Comparison of ENCODE assay signal across 21 cellular contexts in genomic region chr2:85989288-85989865, GRCh38.
DNase-seq lines count a peak whose midpoint lies in the region; ATAC-seq, FAIRE-seq and TF ChIP-seq lines count a peak whose summit lies in the region.
"Had no signal": no experiment of that assay in that cellular context is flagged by ENCODE, and none has a peak within 500 bp of the region (broad histone marks: within the 10 kb centered on the region; RNA-seq: fewer than 3 reads in every experiment).

No MANE protein-coding gene starts in this region.

- no peak for TF ChIP-seq CTCF in H9 (conservative IDR thresholded peaks at IDR 0.05)
- no peak for TF ChIP-seq CTCF in body of pancreas (IDR thresholded peaks at IDR 0.05)
- TF ChIP-seq CTCF in nephron (IDR thresholded peaks at IDR 0.05; ENCODE audit: unreplicated experiment in 3 of 3): no peak
- TF ChIP-seq CTCF in RWPE1 (conservative IDR thresholded peaks at IDR 0.05; ENCODE audit: low read depth): no peak
- TF ChIP-seq CTCF in tibial nerve (IDR thresholded peaks at IDR 0.05): no peak

- H3K27me3 ChIP-seq in H9 (ENCODE audit: insufficient read depth, low read length) (no peaks in the 10 kb centered on the region), body of pancreas (no peaks in the 10 kb centered on the region), tibial nerve (no peaks in the 10 kb centered on the region)

- no peak overlapping the region for H3T11ph ChIP-seq in H9 (ENCODE audit: low read length)

- H3K4me3 ChIP-seq in body of pancreas (no peak overlapping the region), tibial nerve (no peak overlapping the region)
- H3K4me3 ChIP-seq: PC-9 had no signal

- intact Hi-C loops in body of pancreas (cut with DNase I): no loop called here

- no peak overlapping the region for H2BK5ac ChIP-seq in H9 (ENCODE audit: insufficient read length, low read length)

- no peak overlapping the region for H2BK12ac ChIP-seq in H9 (ENCODE audit: insufficient read length, low read depth, low read length)

- DNase-seq in H9 (peak; percentile 5), body of pancreas (no peak), RWPE1 (ENCODE audit: low spot score) (no peak), GM12892 (ENCODE audit: insufficient read length) (no peak), tibial nerve (ENCODE audit: low spot score in 2 of 2) (no peak)
- no peak for DNase-seq in stimulated activated effector memory CD8-positive, alpha-beta T cell treated with anti-CD3 and anti-CD28 coated beads, Interleukin-12 subunit alpha, Interleukin-12 subunit beta, amount 100 ng/mL, for 72 hours (ENCODE audit: low spot score in 2 of 2)
- DNase-seq: CD4-positive, alpha-beta T cell; COR-L47; DMS79; HFFc6; NCI-H1105; NCI-H2029; NCI-H510A; NCI-H748 treated with DMSO at 0.1 percent for 48 hours; PC-9; RPMI8226; SIG-M5 had no signal

- POLR2A ChIA-PET in RWPE1 (lab: Yijun Ruan, JAX; ENCODE audit: low non-redundant PET): no interaction called here

- TF ChIP-seq POLR2A in body of pancreas (IDR thresholded peaks at IDR 0.05) (no peak), GM12892 (IDR thresholded peaks at IDR 0.05; ENCODE audit: low read depth, low read length) (no peak), tibial nerve (IDR thresholded peaks at IDR 0.05) (no peak)

- H2BK20ac ChIP-seq in H9 (ENCODE audit: low read depth, low read length, poor library complexity, severe bottlenecking): no peak overlapping the region

- H3K27ac Mint-ChIP-seq in H9 (no peak overlapping the region), nephron (peak overlapping the region in 2 of 3 experiments; percentile 84 to 89)
- H3K27ac Mint-ChIP-seq in stimulated activated effector memory CD8-positive, alpha-beta T cell treated with anti-CD3 and anti-CD28 coated beads, Interleukin-12 subunit alpha, Interleukin-12 subunit beta, amount 100 ng/mL, for 72 hours: peak overlapping the region; percentile 78
- H3K27ac Mint-ChIP-seq: CD4-positive, alpha-beta T cell; HFFc6 had no signal

- H4K5ac ChIP-seq in H9 (ENCODE audit: insufficient read length, low read depth, low read length): no peak overlapping the region

- no peaks in the 10 kb centered on the region for H3K79me1 ChIP-seq in H9 (ENCODE audit: insufficient read depth, low read depth, low read length, poor library complexity, severe bottlenecking)

- H4K8ac ChIP-seq in H9 (replicated peaks; ENCODE audit: insufficient read length, low read depth, low read length): no peak overlapping the region

- H4K20me1 ChIP-seq in H9 (ENCODE audit: control insufficient read depth, insufficient read depth, insufficient read length): no peaks in the 10 kb centered on the region

- H3K9me3 ChIP-seq in H9 (ENCODE audit: control insufficient read depth, low read depth, low read length): no peaks in the 10 kb centered on the region
- H3K9me3 ChIP-seq in body of pancreas: no peaks in the 10 kb centered on the region
- H3K9me3 ChIP-seq in tibial nerve: no peaks in the 10 kb centered on the region

- H3K18ac ChIP-seq in H9 (ENCODE audit: insufficient read length, low read depth, low read length): no peak overlapping the region

- no peak overlapping the region for H2AFZ ChIP-seq in H9 (ENCODE audit: low read length)
- H2AFZ ChIP-seq: PC-9 had no signal

- H3K4me1 Mint-ChIP-seq in H9 (no peaks in the 10 kb centered on the region), nephron (peaks cover 43% of the 10 kb centered on the region)
- peaks cover 13% of the 10 kb centered on the region for H3K4me1 Mint-ChIP-seq in stimulated activated effector memory CD8-positive, alpha-beta T cell treated with anti-CD3 and anti-CD28 coated beads, Interleukin-12 subunit alpha, Interleukin-12 subunit beta, amount 100 ng/mL, for 72 hours

- CTCF ChIA-PET in RWPE1 (lab: Yijun Ruan, JAX): interaction anchor here (0.9 to 1.0 kb wide), 2 partner anchors 17 to 162 kb away, joined by 3 to 8 read pairs; no protein-coding TSS in a partner anchor

- H3K14ac ChIP-seq in H9 (ENCODE audit: insufficient read depth, low read length): no peak overlapping the region

- no peak overlapping the region for H3K9ac ChIP-seq in H9 (ENCODE audit: extremely low read depth, insufficient read length, low read length)
- H3K9ac ChIP-seq: KMS-11 had no signal

- H3K23ac ChIP-seq in H9 (ENCODE audit: insufficient read length, low read depth, low read length): no peak overlapping the region

- ATAC-seq in body of pancreas (no peak), HG03342 (IDR thresholded peaks at IDR 0.05; ENCODE audit: unreplicated experiment) (no peak)
- ATAC-seq in stimulated activated effector memory CD8-positive, alpha-beta T cell treated with anti-CD3 and anti-CD28 coated beads, Interleukin-12 subunit alpha, Interleukin-12 subunit beta, amount 100 ng/mL, for 72 hours: no peak

- H2AK5ac ChIP-seq in H9 (ENCODE audit: insufficient read length, low read length): no peak overlapping the region

- no peak for TF ChIP-seq EP300 in tibial nerve (IDR thresholded peaks at IDR 0.05)

- no peak overlapping the region for H3K4me2 ChIP-seq in H9 (ENCODE audit: insufficient read depth, insufficient read length, low read length)
- H3K4me2 ChIP-seq: PC-9 had no signal

- no peaks in the 10 kb centered on the region for H3K79me2 ChIP-seq in H9 (ENCODE audit: insufficient read depth, low read length)

- H4K91ac ChIP-seq in H9 (ENCODE audit: insufficient read length, low read depth, low read length): no peak overlapping the region

- H3K4me1 ChIP-seq in H9 (ENCODE audit: insufficient read depth, low read length) (no peaks in the 10 kb centered on the region), body of pancreas (peaks cover 11% of the 10 kb centered on the region), tibial nerve (peaks cover 0 to 36% (median 5%) of the 10 kb centered on the region in 4 donors)

- no peaks in the 10 kb centered on the region; the same call in 1 of the 2 replicates for H3K27me3 Mint-ChIP-seq in H9 (ENCODE audit: low read depth)
- peaks cover 3% of the 10 kb centered on the region for H3K27me3 Mint-ChIP-seq in nephron (ENCODE audit: low read depth)
- H3K27me3 Mint-ChIP-seq: CD4-positive, alpha-beta T cell had no signal

- no peaks in the 10 kb centered on the region for H3K9me3 Mint-ChIP-seq in H9
- H3K9me3 Mint-ChIP-seq in nephron: no peaks in the 10 kb centered on the region
- H3K9me3 Mint-ChIP-seq in stimulated activated effector memory CD8-positive, alpha-beta T cell treated with anti-CD3 and anti-CD28 coated beads, Interleukin-12 subunit alpha, Interleukin-12 subunit beta, amount 100 ng/mL, for 72 hours: no peaks in the 10 kb centered on the region
- H3K9me3 Mint-ChIP-seq: CD4-positive, alpha-beta T cell; HFFc6 had no signal

- H2BK120ac ChIP-seq in H9 (ENCODE audit: low read depth, low read length, poor library complexity, severe bottlenecking): no peak overlapping the region

- H3K36me3 ChIP-seq in body of pancreas (replicated peaks in 1 of 2; ENCODE audit: insufficient read depth in 1 of 2, low read depth in 2 of 2) (no peaks in the 10 kb centered on the region), tibial nerve (no peaks in the 10 kb centered on the region)

- no peak overlapping the region for H2BK15ac ChIP-seq in H9 (ENCODE audit: low read depth, low read length)

- no peak for FAIRE-seq in GM12892 (lab: Jason Lieb, UNC)
- FAIRE-seq: H54 had no signal

- H3K27ac ChIP-seq in H9 (ENCODE audit: insufficient read length, low read depth, low read length) (no peak overlapping the region), body of pancreas (peak overlapping the region; percentile 26 to 70 (median 48)), RWPE1 (no peak overlapping the region), tibial nerve (no peak overlapping the region)
- H3K27ac ChIP-seq: KMS-11, PC-9 had no signal

- no CpG with 5 or more reads among the region's 7 CpGs for WGBS in H9 (ENCODE audit: extremely low coverage, insufficient read length, low lambda C conversion rate)
- 69 to 76% methylated on average over 7 of the region's 7 CpGs for WGBS in body of pancreas, 2 donors
- WGBS in tibial nerve, 2 donors: 81 to 83% methylated on average over 7 of the region's 7 CpGs

- H3K4ac ChIP-seq in H9 (ENCODE audit: low read depth, low read length): no peak overlapping the region

- H3K23me2 ChIP-seq in H9 (ENCODE audit: insufficient read length, low read depth, low read length, poor library complexity, severe bottlenecking): no peaks in the 10 kb centered on the region

- H3K4me3 Mint-ChIP-seq in H9: no peak overlapping the region
- H3K4me3 Mint-ChIP-seq in nephron: no peak overlapping the region
- H3K4me3 Mint-ChIP-seq in stimulated activated effector memory CD8-positive, alpha-beta T cell treated with anti-CD3 and anti-CD28 coated beads, Interleukin-12 subunit alpha, Interleukin-12 subunit beta, amount 100 ng/mL, for 72 hours: no peak overlapping the region
- H3K4me3 Mint-ChIP-seq: CD4-positive, alpha-beta T cell; HFFc6 had no signal

- H3K56ac ChIP-seq in H9 (ENCODE audit: insufficient read length, low read depth, low read length): no peak overlapping the region

- H3K36me3 Mint-ChIP-seq in H9 (ENCODE audit: insufficient read depth in 1 of 3, low read depth in 3 of 3) (no peaks in the 10 kb centered on the region), nephron (ENCODE audit: low read depth) (no peaks in the 10 kb centered on the region)
- H3K36me3 Mint-ChIP-seq in stimulated activated effector memory CD8-positive, alpha-beta T cell treated with anti-CD3 and anti-CD28 coated beads, Interleukin-12 subunit alpha, Interleukin-12 subunit beta, amount 100 ng/mL, for 72 hours: no peaks in the 10 kb centered on the region

Comparison
In these comparisons a context has a peak if more than half of its experiments do, and no peak if none do; other contexts are left out.
1. H3K27ac ChIP-seq: peak in body of pancreas (4 of 4); none in H9 (single experiment), RWPE1 (single experiment) and tibial nerve (0 of 4).
2. H3K27ac Mint-ChIP-seq: peak in nephron (2 of 3) and stimulated activated effector memory CD8-positive, alpha-beta T cell treated with anti-CD3 and anti-CD28 coated beads, Interleukin-12 subunit alpha, Interleukin-12 subunit beta, amount 100 ng/mL, for 72 hours (single experiment); none in H9 (0 of 3).